ENCODE assay signal across 16 cellular contexts in genomic region chr17:13843862-13844640, GRCh38.
A peak's percentile ranks its signal among the peaks of the same experiment; 100 is the strongest.
DNase-seq lines count a peak whose midpoint lies in the region; ATAC-seq and TF ChIP-seq lines count a peak whose summit lies in the region.
"Had no signal": no experiment of that assay in that cellular context is flagged by ENCODE, and none has a peak within 500 bp of the region (broad histone marks: within the 10 kb centered on the region; RNA-seq: fewer than 3 reads in every experiment).

No MANE protein-coding gene starts in this region.

- in situ Hi-C loops in astrocyte of the cerebellum (cut with HindIII; ENCODE audit: low sequenced_read_pairs), result no loop called here

- H3K4me1 Mint-ChIP-seq in activated naive CD4-positive, alpha-beta T cell treated with anti-CD3 and anti-CD28 coated beads for 36 hours (ENCODE audit: low read depth), result peaks cover 13% of the 10 kb centered on the region

- CTCF ChIA-PET in activated naive CD4-positive, alpha-beta T cell treated with anti-CD3 and anti-CD28 coated beads for 36 hours (lab: Charles Lee), result interaction anchor here (0.7 kb wide), 1 partner anchor 83 kb away, joined by 3 read pairs; no protein-coding TSS in a partner anchor

- H3K9me3 Mint-ChIP-seq in activated naive CD4-positive, alpha-beta T cell treated with anti-CD3 and anti-CD28 coated beads for 36 hours, result peaks cover 3% of the 10 kb centered on the region

- no peak overlapping the region for H3K27ac Mint-ChIP-seq in activated naive CD4-positive, alpha-beta T cell treated with anti-CD3 and anti-CD28 coated beads for 36 hours
- H3K27ac Mint-ChIP-seq: CD4-positive, alpha-beta T cell had no signal

- peaks cover 1% of the 10 kb centered on the region for H3K36me3 Mint-ChIP-seq in activated naive CD4-positive, alpha-beta T cell treated with anti-CD3 and anti-CD28 coated beads for 36 hours (ENCODE audit: low read depth)

- no peak overlapping the region for H3K4me3 ChIP-seq in AG10803 (ENCODE audit: low read length)
- no peak overlapping the region for H3K4me3 ChIP-seq in astrocyte of the cerebellum (ENCODE audit: low read depth, low read length)
- H3K4me3 ChIP-seq: BLaER1 treated with 17β-estradiol and CSF1 and Interleukin-3, amounts not matched to agents 10 nM and 100 nM; GM12878; GM23248 had no signal

- ATAC-seq in GM18519 (IDR thresholded peaks at IDR 0.05; ENCODE audit: low FRiP score, unreplicated experiment) (no peak), left cardiac atrium (no peak)
- ATAC-seq: GM12878 had no signal

- intact Hi-C loops in left cardiac atrium (cut with DNase I), result no loop called here
- intact Hi-C loops in activated naive CD4-positive, alpha-beta T cell treated with anti-CD3 and anti-CD28 coated beads for 36 hours (cut with micrococcal nuclease), result no loop called here

- TF ChIP-seq CTCF in AG10803 (conservative IDR thresholded peaks at IDR 0.05; ENCODE audit: low read length), result no peak
- no peak for TF ChIP-seq CTCF in astrocyte of the cerebellum (IDR thresholded peaks at IDR 0.05; ENCODE audit: low read depth, low read length, missing control alignments)

- DNase-seq in AG10803 (ENCODE audit: low read depth) (peak; percentile 1), HT1080 (ENCODE audit: low read depth) (peak; percentile 62), astrocyte of the cerebellum (ENCODE audit: low read depth) (peak; percentile 45), foreskin melanocyte (peak; percentile 14), left cardiac atrium (no peak)
- no peak for DNase-seq in stimulated activated CD4-positive, alpha-beta T cell treated with anti-CD3 and anti-CD28 coated beads, Interleukin-4, amount 100 ng/mL, for 24 hours
- DNase-seq in activated naive CD4-positive, alpha-beta T cell treated with anti-CD3 and anti-CD28 coated beads for 36 hours, result no peak
- DNase-seq: 8988T; Calu3; CD4-positive, alpha-beta T cell; DMS 273 treated with DMSO at 0.1 percent for 48 hours; GM23248; H7 had no signal

- no peaks in the 10 kb centered on the region for H3K27me3 Mint-ChIP-seq in activated naive CD4-positive, alpha-beta T cell treated with anti-CD3 and anti-CD28 coated beads for 36 hours (ENCODE audit: low read depth)
- H3K27me3 Mint-ChIP-seq: CD4-positive, alpha-beta T cell had no signal

- no peak overlapping the region for H3K4me3 Mint-ChIP-seq in activated naive CD4-positive, alpha-beta T cell treated with anti-CD3 and anti-CD28 coated beads for 36 hours
- H3K4me3 Mint-ChIP-seq: CD4-positive, alpha-beta T cell had no signal

Comparison
In these comparisons a context has a peak if more than half of its experiments do, and no peak if none do; other contexts are left out.
1. DNase-seq: peak in AG10803 (single experiment), HT1080 (single experiment), astrocyte of the cerebellum (single experiment) and foreskin melanocyte (single experiment); none in stimulated activated CD4-positive, alpha-beta T cell treated with anti-CD3 and anti-CD28 coated beads, Interleukin-4, amount 100 ng/mL, for 24 hours (single experiment), left cardiac atrium (single experiment) and activated naive CD4-positive, alpha-beta T cell treated with anti-CD3 and anti-CD28 coated beads for 36 hours (single experiment).